In genomic region chr11:126132319-126132718, GRCh38 we compare ENCODE assay signal across 9 cellular contexts.
DNase-seq lines count a peak whose midpoint lies in the region; ATAC-seq and TF ChIP-seq lines count a peak whose summit lies in the region.
"Had no signal": no experiment of that assay in that cellular context is flagged by ENCODE, and none has a peak within 500 bp of the region (broad histone marks: within the 10 kb centered on the region; RNA-seq: fewer than 3 reads in every experiment).

No MANE protein-coding gene starts in this region.

- TF ChIP-seq CTCF in choroid plexus epithelial cell (conservative IDR thresholded peaks at IDR 0.05; ENCODE audit: low read depth, low read length), result no peak

- DNase-seq in DMS 273 treated with DMSO at 0.1 percent for 48 hours (lab: John Stamatoyannopoulos, UW), result peak; percentile 39
- DNase-seq in NCI-H2029 (lab: John Stamatoyannopoulos, UW), result peak; percentile 66
- peak; percentile 63 for DNase-seq in choroid plexus epithelial cell (ENCODE audit: low read depth)
- peak; percentile 70 for DNase-seq in mucosa of gallbladder (ENCODE audit: low spot score)
- no peak for DNase-seq in GOT3 (lab: John Stamatoyannopoulos, UW)
- DNase-seq: activated naive CD4-positive, alpha-beta T cell had no signal

- H3K4me3 ChIP-seq in choroid plexus epithelial cell (ENCODE audit: low read depth, low read length), result no peak overlapping the region

- ATAC-seq in HG03108 (IDR thresholded peaks at IDR 0.05; ENCODE audit: unreplicated experiment), result no peak
- no peak for ATAC-seq in GM21717 (IDR thresholded peaks at IDR 0.05; ENCODE audit: unreplicated experiment)
- ATAC-seq in HG03025 (IDR thresholded peaks at IDR 0.05; ENCODE audit: low FRiP score, unreplicated experiment), result no peak
